ENCODE assay signal across 11 cellular contexts in genomic region chr12:47650469-47650868, GRCh38. TPM values are rescaled to one million over a fixed set of nuclear protein-coding genes. Genes with fewer than 3 reads are reported as not detected.
DNase-seq lines count a peak whose midpoint lies in the region; ATAC-seq and TF ChIP-seq lines count a peak whose summit lies in the region.
"Had no signal": no experiment of that assay in that cellular context is flagged by ENCODE, and none has a peak within 500 bp of the region (broad histone marks: within the 10 kb centered on the region; RNA-seq: fewer than 3 reads in every experiment).

No MANE protein-coding gene starts in this region.

- H4K91ac ChIP-seq in neuronal stem cell (ENCODE audit: low read depth, low read length, poor library complexity), result no peak overlapping the region

- no peak overlapping the region for H2BK120ac ChIP-seq in neuronal stem cell (ENCODE audit: low read depth, low read length)

- no peaks in the 10 kb centered on the region for H3K9me3 ChIP-seq in GM23248 (ENCODE audit: low read depth)
- no peaks in the 10 kb centered on the region for H3K9me3 ChIP-seq in neuronal stem cell (replicated peaks in 1 of 2; ENCODE audit: control insufficient read depth in 2 of 2, insufficient read depth in 1 of 2, low read depth in 1 of 2, low read length in 2 of 2)
- no peaks in the 10 kb centered on the region for H3K9me3 ChIP-seq in left lung
- H3K9me3 ChIP-seq: Peyer's patch had no signal

- no peak overlapping the region for H2BK5ac ChIP-seq in neuronal stem cell (ENCODE audit: low read length)

- H3K9ac ChIP-seq in GM23248 (no peak overlapping the region), neuronal stem cell (ENCODE audit: low read depth, low read length, poor library complexity) (no peak overlapping the region)

- no peak overlapping the region for H4K8ac ChIP-seq in neuronal stem cell (ENCODE audit: low read depth, low read length)

- H3K79me1 ChIP-seq in neuronal stem cell (ENCODE audit: low read depth, low read length), result no peaks in the 10 kb centered on the region

- H3K79me2 ChIP-seq in GM23248 (ENCODE audit: insufficient read depth), result no peaks in the 10 kb centered on the region

- H2BK15ac ChIP-seq in neuronal stem cell (ENCODE audit: low read length), result no peak overlapping the region

- in situ Hi-C loops in GM23248 (cut with MboI), result no loop called here

- H3K18ac ChIP-seq in neuronal stem cell (ENCODE audit: low read length), result no peak overlapping the region

- no peak overlapping the region for H3K23ac ChIP-seq in neuronal stem cell (ENCODE audit: low read depth, low read length, poor library complexity)

- no peak overlapping the region for H2AK5ac ChIP-seq in neuronal stem cell (ENCODE audit: low read depth, low read length)

- H3K27me3 ChIP-seq in GM23248 (replicated peaks; ENCODE audit: insufficient read depth) (no peaks in the 10 kb centered on the region), neuronal stem cell (ENCODE audit: control insufficient read depth in 3 of 3, insufficient read depth in 3 of 3, low read depth in 1 of 3, low read length in 3 of 3) (no peaks in the 10 kb centered on the region), left lung (no peaks in the 10 kb centered on the region)
- H3K27me3 ChIP-seq: Peyer's patch had no signal

- TF ChIP-seq CTCF in left lung (IDR thresholded peaks at IDR 0.05), result no peak

- H3K4me1 ChIP-seq in GM23248 (ENCODE audit: insufficient read depth) (peaks cover 9% of the 10 kb centered on the region; the same call in 1 of the 2 replicates), neuronal stem cell (ENCODE audit: control insufficient read depth in 2 of 2, insufficient read depth in 1 of 2, low read depth in 1 of 2, low read length in 2 of 2) (peaks cover 4% of the 10 kb centered on the region in 2 donors), left lung (peaks cover 3 to 22% of the 10 kb centered on the region in 2 donors)

- no peak overlapping the region for H3K14ac ChIP-seq in neuronal stem cell (ENCODE audit: low read length)

- H3K27ac ChIP-seq in GM23248 (no peak overlapping the region), neuronal stem cell (replicated peaks; ENCODE audit: low read length) (no peak overlapping the region), left lung (no peak overlapping the region)
- H3K27ac ChIP-seq: Peyer's patch, WERI-Rb-1 had no signal

- no peak overlapping the region for H2AFZ ChIP-seq in GM23248
- H2AFZ ChIP-seq in neuronal stem cell (ENCODE audit: low read length), result no peak overlapping the region

- H2BK12ac ChIP-seq in neuronal stem cell (ENCODE audit: low read length), result no peak overlapping the region

- 48 to 50% methylated on average over 1 of the region's 1 CpG for WGBS in GM23248 (ENCODE audit: low coverage in 1 of 2, low lambda C conversion rate in 2 of 2, missing lambda C conversion rate in 2 of 2), 2 experiments
- no CpG with 5 or more reads among the region's 1 CpG for WGBS in neuronal stem cell (ENCODE audit: extremely low coverage in 2 of 2, insufficient read length in 2 of 2, insufficient replicate concordance in 1 of 2), 2 donors

- H3K4ac ChIP-seq in neuronal stem cell (ENCODE audit: low read length), result no peak overlapping the region

- H3K36me3 ChIP-seq in GM23248 (ENCODE audit: low read depth) (peaks cover 4% of the 10 kb centered on the region; the same call in 1 of the 2 replicates), neuronal stem cell (replicated peaks in 1 of 2; ENCODE audit: control insufficient read depth in 2 of 2, insufficient read depth in 2 of 2, low read length in 2 of 2) (no peaks in the 10 kb centered on the region), left lung (no peaks in the 10 kb centered on the region)
- H3K36me3 ChIP-seq: Peyer's patch, WERI-Rb-1 had no signal

- no peaks in the 10 kb centered on the region for H3K9me2 ChIP-seq in GM23248 (ENCODE audit: insufficient read depth)

- H3F3A ChIP-seq in GM23248 (ENCODE audit: insufficient read depth), result no peaks in the 10 kb centered on the region

- intact Hi-C loops in left lung (cut with DNase I), result no loop called here

- no peaks in the 10 kb centered on the region for H4K20me1 ChIP-seq in GM23248 (ENCODE audit: insufficient read depth)

- peak; percentile 33 for DNase-seq in GM23248
- peak; percentile 7 for DNase-seq in kidney tubule cell (ENCODE audit: low spot score)
- DNase-seq in neuronal stem cell (ENCODE audit: low spot score), result no peak
- DNase-seq in left lung, result no peak
- no peak for DNase-seq in activated CD8-positive, alpha-beta memory T cell treated with anti-CD3 and anti-CD28 coated beads for 24 hours
- no peak for DNase-seq in NK-92 treated with Interleukin-12 subunit alpha and Interleukin-12 subunit beta, amount 100 ng/mL, for 24 hours (lab: John Stamatoyannopoulos, UW)
- DNase-seq: NCI-H2029, Peyer's patch, WERI-Rb-1 had no signal

- H3K4me3 ChIP-seq in GM23248 (no peak overlapping the region), neuronal stem cell (ENCODE audit: low read length in 2 of 2) (no peak overlapping the region), left lung (no peak overlapping the region)

- H3K4me2 ChIP-seq in GM23248 (ENCODE audit: unreplicated experiment), result no peak overlapping the region
- no peak overlapping the region for H3K4me2 ChIP-seq in neuronal stem cell (ENCODE audit: insufficient read depth, low read length, poor library complexity, severe bottlenecking)

- peak; percentile 65 for ATAC-seq in GM18870 (IDR thresholded peaks at IDR 0.05; ENCODE audit: unreplicated experiment)
- peak; percentile 71 for ATAC-seq in HG03354 (IDR thresholded peaks at IDR 0.05; ENCODE audit: poor library complexity, severe bottlenecking, unreplicated experiment)
- no peak for ATAC-seq in left lung

RNA-seq across cellular contexts. Expression of gene RPAP3, which starts 55.4 kb away (rescaled TPM):
- 16.2 and 18.6 TPM in 2 replicates for total RNA-seq in GM23248 (2014; rRNA removed; shearing (Covaris generic))
- polyA plus RNA-seq in GM23248 (2016; fragmentation: Nextera tagmentation; extraction: Ambion mirVana), result 27.7 and 27.8 TPM in 2 replicates
- 49.8 TPM for polyA plus RNA-seq in neuronal stem cell (2013, experiment 1 of 2)
- 50.8 TPM for polyA plus RNA-seq in neuronal stem cell (2013, experiment 2 of 2)
- total RNA-seq in left lung, result 10 to 100 TPM; 18.5 to 20.7 TPM

Comparison
In these comparisons a context has a peak if more than half of its experiments do, and no peak if none do; other contexts are left out.
1. DNase-seq: peak in GM23248 (single experiment) and kidney tubule cell (single experiment); none in neuronal stem cell (single experiment), left lung (0 of 2), activated CD8-positive, alpha-beta memory T cell treated with anti-CD3 and anti-CD28 coated beads for 24 hours (single experiment) and NK-92 treated with Interleukin-12 subunit alpha and Interleukin-12 subunit beta, amount 100 ng/mL, for 24 hours (single experiment).